8 cellular contexts compared by ENCODE assay signal in genomic region chr17:68263111-68263681, GRCh38. TPM values are rescaled to one million over a fixed set of nuclear protein-coding genes. Genes with fewer than 3 reads are reported as not detected.
A peak's percentile ranks its signal among the peaks of the same experiment; 100 is the strongest.
DNase-seq lines count a peak whose midpoint lies in the region; ATAC-seq and TF ChIP-seq lines count a peak whose summit lies in the region.
"Not testable (repeated sequence)": the region's sequence is repeated elsewhere in the genome, so short reads cannot be mapped to it uniquely, and the experiment has no call there.

No MANE protein-coding gene starts in this region.

- not testable (repeated sequence) for H3K36me3 ChIP-seq in CD4-positive, alpha-beta memory T cell (ENCODE audit: insufficient read depth, low read length); endocrine pancreas (ENCODE audit: control insufficient read depth, insufficient read depth, low read length); smooth muscle cell (ENCODE audit: low read depth)

- 12% methylated on average over 9 of the region's 9 CpGs for WGBS in smooth muscle cell (ENCODE audit: low lambda C conversion rate)

- H3K9ac ChIP-seq in endocrine pancreas (ENCODE audit: control insufficient read depth, insufficient read depth, low read length); smooth muscle cell (ENCODE audit: low read depth): not testable (repeated sequence)

- H3K4me1 ChIP-seq in CD4-positive, alpha-beta memory T cell (ENCODE audit: insufficient read depth, low read length), result peaks cover 41% of the 10 kb centered on the region
- H3K4me1 ChIP-seq in endocrine pancreas (ENCODE audit: control insufficient read depth, insufficient read depth, low read length); smooth muscle cell (ENCODE audit: low read depth): not testable (repeated sequence)

- POLR2A ChIA-PET in CD4-positive, alpha-beta memory T cell (lab: Charles Lee; ENCODE audit: partially characterized antibody), result interaction anchor here (0.6 to 4.2 kb wide), 9 partner anchors 15 to 178 kb away, joined by 3 to 40 read pairs (median 4); partner anchors contain the start of genes ARSG and SLC16A6
- POLR2A ChIA-PET in WTC11 (lab: Charles Lee), result not testable (repeated sequence)

- TF ChIP-seq CTCF in WTC11 (IDR thresholded peaks at IDR 0.05) (peak; percentile 44; the same call in 1 of the 2 replicates), smooth muscle cell (IDR thresholded peaks at IDR 0.05; ENCODE audit: borderline replicate concordance, insufficient read depth, poor library complexity, severe bottlenecking) (peak; percentile 48)

- not testable (repeated sequence) for H3K27me3 Mint-ChIP-seq in CD4-positive, alpha-beta memory T cell; WTC11 (ENCODE audit: low read depth)

- ATAC-seq in GM19395 (IDR thresholded peaks at IDR 0.05; ENCODE audit: unreplicated experiment) (peak; percentile 48), WTC11 (peak; percentile 61), left lobe of liver (peak; percentile 80)

- intact Hi-C loops in CD4-positive, alpha-beta memory T cell (cut with micrococcal nuclease), result loop anchor here (1.0 to 2.0 kb wide), 5 partner anchors 28 to 200 kb away; partner anchors contain the start of genes ARSG and SLC16A6

- H3K27me3 ChIP-seq in CD4-positive, alpha-beta memory T cell (ENCODE audit: insufficient read depth, low read length); endocrine pancreas (ENCODE audit: control insufficient read depth, insufficient read depth, low read length); smooth muscle cell (ENCODE audit: low read depth): not testable (repeated sequence)

- not testable (repeated sequence) for H3K4me3 ChIP-seq in CD4-positive, alpha-beta memory T cell (ENCODE audit: low read length in 2 of 2); smooth muscle cell
- H3K4me3 ChIP-seq in endocrine pancreas (ENCODE audit: control insufficient read depth, insufficient read depth, low read length), result peak overlapping the region; percentile 5

- H3K4me2 ChIP-seq in smooth muscle cell, result not testable (repeated sequence)

- peaks cover 6 to 15% of the 10 kb centered on the region in 2 donors for H3K36me3 Mint-ChIP-seq in CD4-positive, alpha-beta memory T cell
- H3K36me3 Mint-ChIP-seq in WTC11, result not testable (repeated sequence)

- peak overlapping the region in 3 of 8 donors; percentile 31 to 53 (median 35) for H3K4me3 Mint-ChIP-seq in CD4-positive, alpha-beta memory T cell
- H3K4me3 Mint-ChIP-seq in WTC11, result not testable (repeated sequence)

- DNase-seq in CD4-positive, alpha-beta memory T cell, result peak; percentile 32 to 68 (median 39)
- DNase-seq in HS-5 (ENCODE audit: low read depth) (peak; percentile 9), NCI-H526 (lab: John Stamatoyannopoulos, UW) (peak; percentile 8 to 49)
- DNase-seq in WTC11 (ENCODE audit: low spot score); left lobe of liver (ENCODE audit: low spot score); smooth muscle cell (lab: John Stamatoyannopoulos, UW; ENCODE audit: unreplicated experiment): not testable (repeated sequence)

- peak overlapping the region; percentile 4 to 93 (median 77) for H3K27ac Mint-ChIP-seq in CD4-positive, alpha-beta memory T cell
- H3K27ac Mint-ChIP-seq in WTC11, result not testable (repeated sequence)

- not testable (repeated sequence) for H4K20me1 ChIP-seq in smooth muscle cell (ENCODE audit: low read depth)

- peaks cover 29 to 60% (median 35%) of the 10 kb centered on the region in 4 donors for H3K4me1 Mint-ChIP-seq in CD4-positive, alpha-beta memory T cell
- peaks cover 15% of the 10 kb centered on the region for H3K4me1 Mint-ChIP-seq in WTC11

- H3K27ac ChIP-seq in CD4-positive, alpha-beta memory T cell (ENCODE audit: low read depth, low read length); smooth muscle cell (ENCODE audit: low read depth): not testable (repeated sequence)

- not testable (repeated sequence) for H3K9me3 ChIP-seq in CD4-positive, alpha-beta memory T cell (ENCODE audit: control insufficient read depth in 1 of 2, low read length in 2 of 2); endocrine pancreas (ENCODE audit: control insufficient read depth, low read length); smooth muscle cell (replicated peaks; ENCODE audit: low read depth)

- CTCF ChIA-PET in CD4-positive, alpha-beta memory T cell (lab: Charles Lee; ENCODE audit: partially characterized antibody), result interaction anchor here (0.9 to 7.6 kb wide), 27 partner anchors 8 to 204 kb away, joined by 3 to 181 read pairs (median 8); partner anchors contain the start of genes AMZ2 and WIPI1
- CTCF ChIA-PET in WTC11 (lab: Charles Lee), result interaction anchor here (1.0 to 4.8 kb wide), 2 partner anchors 136 to 138 kb away, joined by 3 to 35 read pairs; no protein-coding TSS in a partner anchor

- H3F3A ChIP-seq in smooth muscle cell (ENCODE audit: low read depth), result not testable (repeated sequence)

- not testable (repeated sequence) for H2AFZ ChIP-seq in smooth muscle cell (ENCODE audit: low read depth)

- not testable (repeated sequence) for H3K79me2 ChIP-seq in smooth muscle cell (ENCODE audit: low read depth)

- H3K9me3 Mint-ChIP-seq in CD4-positive, alpha-beta memory T cell; WTC11: not testable (repeated sequence)

RNA-seq across cellular contexts. Expression of gene AMZ2, which starts 15.4 kb away (rescaled TPM):
- total RNA-seq in CD4-positive, alpha-beta memory T cell, result 10 to 100 TPM; 66.1 to 81.2 TPM
- 100 to 1,000 TPM; 114 to 161 TPM for polyA plus RNA-seq in CD4-positive, alpha-beta memory T cell
- 54.6 to 79.0 TPM (median 73.6 TPM) in 3 replicates for total RNA-seq in WTC11 (2021)
- total RNA-seq in left lobe of liver, result 21.1 TPM
- 66.3 and 89.7 TPM in 2 replicates for total RNA-seq in smooth muscle cell
- polyA plus RNA-seq in smooth muscle cell, result 74.8 and 75.5 TPM in 2 replicates

RNA-seq across cellular contexts. Expression of gene SLC16A6, which starts 27.7 kb away (rescaled TPM):
- 1 to 10 TPM; 6.9 to 7.4 TPM for total RNA-seq in CD4-positive, alpha-beta memory T cell
- polyA plus RNA-seq in CD4-positive, alpha-beta memory T cell, result 1 to 10 TPM; 1.7 to 2.0 TPM
- total RNA-seq in WTC11 (2021) (0.14 to 0.22 TPM (median 0.16 TPM) in 3 replicates), left lobe of liver (0.40 TPM), smooth muscle cell (0.04 TPM in 2 replicates)
- not detected in 2 replicates for polyA plus RNA-seq in smooth muscle cell

RNA-seq across cellular contexts. Expression of gene ARSG, which starts 28.1 kb away (rescaled TPM):
- total RNA-seq in CD4-positive, alpha-beta memory T cell, result 10 to 100 TPM; 13.6 to 19.1 TPM
- 10 to 100 TPM; 10.4 to 12.6 TPM for polyA plus RNA-seq in CD4-positive, alpha-beta memory T cell
- total RNA-seq in WTC11 (2021), result 6.9 to 7.9 TPM (median 7.5 TPM) in 3 replicates
- total RNA-seq in left lobe of liver, result 3.4 TPM
- total RNA-seq in smooth muscle cell, result 1.0 and 2.3 TPM in 2 replicates
- polyA plus RNA-seq in smooth muscle cell, result 2.4 and 2.7 TPM in 2 replicates
